In the genomic region with DNA sequence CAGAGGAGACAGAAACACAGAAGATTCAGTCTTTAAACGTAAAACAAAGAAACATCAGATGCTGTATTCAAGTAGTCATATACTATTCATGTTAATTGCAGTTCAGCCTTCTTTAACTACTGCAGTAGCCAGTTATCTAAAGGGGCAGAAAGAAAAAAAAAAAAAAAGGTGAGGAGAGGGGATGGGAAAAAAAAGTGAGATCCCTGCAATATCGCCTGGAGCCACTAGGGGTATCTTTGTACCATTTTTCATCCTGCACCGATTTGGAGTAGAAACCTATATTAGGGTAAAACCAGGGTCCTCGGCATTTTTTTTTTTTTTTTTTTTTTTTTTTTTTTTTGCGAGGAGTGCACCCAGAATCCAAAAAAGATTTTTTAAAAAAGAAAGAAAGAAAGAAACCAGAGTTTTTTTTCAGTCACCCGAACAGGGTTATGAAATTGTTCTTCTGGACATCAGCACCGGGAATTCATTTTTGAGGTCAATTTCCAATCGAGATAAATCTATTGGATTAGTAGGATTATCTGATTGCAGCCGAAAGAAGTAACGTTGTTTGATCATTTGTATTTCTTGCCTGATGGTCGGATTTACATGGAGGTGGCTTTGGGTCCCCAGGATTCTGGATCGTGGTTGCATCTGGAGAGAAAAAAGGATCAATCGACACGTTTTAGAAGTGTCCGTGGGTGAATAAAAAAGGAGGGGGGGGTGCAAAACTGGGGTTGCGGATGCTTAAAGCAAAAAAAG, we compare ENCODE assay signal across 8 cellular contexts.
A peak's percentile ranks its signal among the peaks of the same experiment; 100 is the strongest.
DNase-seq lines count a peak whose midpoint lies in the region; ATAC-seq, FAIRE-seq and TF ChIP-seq lines count a peak whose summit lies in the region.

No MANE protein-coding gene starts in this region.

- peak overlapping the region in 4 of 10 donors; percentile 8 to 48 (median 20) for H3K4me3 Mint-ChIP-seq in naive thymus-derived CD4-positive, alpha-beta T cell

- H3K27ac Mint-ChIP-seq in naive thymus-derived CD4-positive, alpha-beta T cell = no peak overlapping the region

- peak; percentile 14 to 55 (median 48) for TF ChIP-seq CTCF in pancreas (IDR thresholded peaks at IDR 0.05)

- ATAC-seq in HG02884 (IDR thresholded peaks at IDR 0.05; ENCODE audit: unreplicated experiment) (peak; percentile 67), pancreas (peak; percentile 66 to 89 (median 84)), HG03457 (IDR thresholded peaks at IDR 0.05; ENCODE audit: unreplicated experiment) (no peak)
- ATAC-seq in naive thymus-derived CD4-positive, alpha-beta T cell = no peak

- in situ Hi-C loops in SK-MEL-5 (cut with HindIII; ENCODE audit: low pct_unique_long_range_greater_than_20kb, low sequenced_read_pairs) = no loop called here

- no peak overlapping the region for H3K27ac ChIP-seq in pancreas
- no peak overlapping the region for H3K27ac ChIP-seq in naive thymus-derived CD4-positive, alpha-beta T cell (ENCODE audit: low read depth, low read length)

- H3K27me3 Mint-ChIP-seq in naive thymus-derived CD4-positive, alpha-beta T cell = peaks cover 29 to 31% (median 31%) of the 10 kb centered on the region in 5 donors

- no peaks in the 10 kb centered on the region for H3K36me3 ChIP-seq in pancreas
- H3K36me3 ChIP-seq in naive thymus-derived CD4-positive, alpha-beta T cell (ENCODE audit: control insufficient read depth in 2 of 3, insufficient read depth in 3 of 3, low read length in 3 of 3) = no peaks in the 10 kb centered on the region

- H3K4me1 ChIP-seq in pancreas = peaks cover 0 to 7% (median 0%) of the 10 kb centered on the region in 3 donors
- H3K4me1 ChIP-seq in naive thymus-derived CD4-positive, alpha-beta T cell (ENCODE audit: control insufficient read depth in 2 of 2, insufficient read depth in 2 of 2, low read length in 2 of 2) = no peaks in the 10 kb centered on the region

- H3K9me3 ChIP-seq in pancreas = no peaks in the 10 kb centered on the region
- H3K9me3 ChIP-seq in naive thymus-derived CD4-positive, alpha-beta T cell (ENCODE audit: control insufficient read depth in 2 of 3, low read length in 3 of 3) = no peaks in the 10 kb centered on the region

- POLR2A ChIA-PET in naive thymus-derived CD4-positive, alpha-beta T cell (lab: Charles Lee) = no interaction called here

- intact Hi-C loops in pancreas (cut with DNase I) = no loop called here
- intact Hi-C loops in naive thymus-derived CD4-positive, alpha-beta T cell (cut with micrococcal nuclease) = loop anchor here in 1 of 2 donors (10.0 kb wide), 1 partner anchor 189 kb away; a partner anchor contains a TSS

- 7 to 9% methylated on average over 15 to 16 of the region's 16 CpGs for WGBS in pancreas, 2 donors

- FAIRE-seq in pancreas (lab: Jason Lieb, UNC) = no peak

- CTCF ChIA-PET in naive thymus-derived CD4-positive, alpha-beta T cell (lab: Charles Lee) = no interaction called here

- peaks cover 6 to 14% (median 9%) of the 10 kb centered on the region in 7 donors for H3K4me1 Mint-ChIP-seq in naive thymus-derived CD4-positive, alpha-beta T cell

- peak overlapping the region in 2 of 4 donors; percentile 21 to 33 for H3K4me3 ChIP-seq in pancreas
- H3K4me3 ChIP-seq in naive thymus-derived CD4-positive, alpha-beta T cell (ENCODE audit: low read length) = no peak overlapping the region

- peaks cover 0 to 7% (median 0%) of the 10 kb centered on the region in 11 donors for H3K9me3 Mint-ChIP-seq in naive thymus-derived CD4-positive, alpha-beta T cell

- H3K27me3 ChIP-seq in pancreas = peaks cover 0 to 11% (median 2%) of the 10 kb centered on the region in 4 donors
- no peaks in the 10 kb centered on the region for H3K27me3 ChIP-seq in naive thymus-derived CD4-positive, alpha-beta T cell (ENCODE audit: control insufficient read depth in 2 of 2, insufficient read depth in 2 of 2, low read length in 2 of 2)

- H3K36me3 Mint-ChIP-seq in naive thymus-derived CD4-positive, alpha-beta T cell = no peaks in the 10 kb centered on the region

- peak; percentile 76 for DNase-seq in DMS 273 (lab: John Stamatoyannopoulos, UW; ENCODE audit: unreplicated experiment)
- DNase-seq in SK-MEL-5 (ENCODE audit: low read depth, low spot score) = peak; percentile 32
- DNase-seq in foreskin melanocyte = peak; percentile 45
- peak in 1 of 6 donors; percentile 43 for DNase-seq in pancreas
- no peak for DNase-seq in activated CD4-positive, CD25-positive, alpha-beta regulatory T cell (lab: John Stamatoyannopoulos, UW)
- DNase-seq in naive thymus-derived CD4-positive, alpha-beta T cell = no peak

Comparison
In these comparisons a context has a peak if more than half of its experiments do, and no peak if none do; other contexts are left out.
1. DNase-seq: peak in DMS 273 (single experiment), SK-MEL-5 (single experiment) and foreskin melanocyte (single experiment); none in activated CD4-positive, CD25-positive, alpha-beta regulatory T cell (0 of 4) and naive thymus-derived CD4-positive, alpha-beta T cell (0 of 9).
2. ATAC-seq: peak in HG02884 (single experiment) and pancreas (4 of 4); none in naive thymus-derived CD4-positive, alpha-beta T cell (single experiment) and HG03457 (single experiment).